Comparison of ENCODE assay signal across 8 cellular contexts in the genomic region with DNA sequence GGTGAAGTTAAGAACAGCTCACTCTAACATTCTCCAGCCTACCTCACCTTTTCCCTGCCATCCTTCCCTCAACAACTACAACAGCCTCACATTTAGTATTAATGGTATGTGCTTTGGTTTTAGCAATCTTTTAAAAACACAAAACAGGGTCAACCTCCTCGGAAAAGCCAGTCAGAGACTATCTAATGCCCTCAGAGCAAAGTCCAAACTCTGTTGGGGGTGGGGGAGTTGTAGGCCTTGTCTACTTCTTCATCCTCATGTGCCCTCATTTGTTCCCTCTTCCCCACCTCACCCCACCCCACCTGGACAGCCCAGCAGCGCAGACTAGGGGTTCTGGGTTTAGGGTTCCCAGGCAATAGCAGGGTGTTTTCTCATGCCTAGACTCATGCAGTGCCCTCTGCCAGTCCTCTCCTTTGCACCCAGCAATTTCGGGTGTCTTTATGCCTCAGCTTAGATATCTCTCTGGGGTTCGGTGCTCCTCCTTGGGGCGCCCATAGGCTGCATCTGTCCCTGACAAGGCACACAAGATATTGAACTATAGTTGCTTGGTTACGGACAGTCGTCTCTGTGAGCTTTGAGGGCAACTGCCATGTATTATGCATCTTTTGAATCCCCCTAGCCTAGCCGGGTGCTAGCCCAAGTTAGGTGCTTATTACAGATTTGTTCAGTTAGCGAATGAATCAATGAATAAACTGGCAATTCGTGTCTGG. TPM values are rescaled to one million over a fixed set of nuclear protein-coding genes. Genes with fewer than 3 reads are reported as not detected.
DNase-seq lines count a peak whose midpoint lies in the region; ATAC-seq and TF ChIP-seq lines count a peak whose summit lies in the region.

No MANE protein-coding gene starts in this region.

- intact Hi-C loops in Calu3 (cut with micrococcal nuclease; ENCODE audit: unreplicated experiment) (no loop called here), Panc1 (cut with micrococcal nuclease; ENCODE audit: unreplicated experiment) (no loop called here)

- POLR2A ChIA-PET in Panc1 (lab: Charles Lee), result interaction anchor here (0.5 kb wide), 1 partner anchor 352 kb away, joined by 4 read pairs; no protein-coding TSS in a partner anchor

- CTCF ChIA-PET in Calu3 (lab: Charles Lee) (no interaction called here), Panc1 (lab: Charles Lee) (no interaction called here)

- H3K79me2 ChIP-seq in parathyroid adenoma, result peaks cover 8% of the 10 kb centered on the region

- H3K27me3 Mint-ChIP-seq in Calu3 (ENCODE audit: unreplicated experiment), result peaks cover 31% of the 10 kb centered on the region

- H3K4me1 Mint-ChIP-seq in Calu3 (ENCODE audit: low read depth, unreplicated experiment), result peaks cover 24% of the 10 kb centered on the region

- no peak for ATAC-seq in Panc1
- ATAC-seq in left lobe of liver, result no peak

- H3K4me1 ChIP-seq in Panc1 (ENCODE audit: control insufficient read depth, insufficient read depth, low read length) (no peaks in the 10 kb centered on the region; the same call in 1 of the 2 replicates), parathyroid adenoma (peaks cover 7% of the 10 kb centered on the region)

- H3K9ac ChIP-seq in parathyroid adenoma, result peak overlapping the region; percentile 19

- peak overlapping the region; percentile 81 for H3K4me3 Mint-ChIP-seq in Calu3 (ENCODE audit: low read depth, unreplicated experiment)

- BruUV-seq in Calu3 (replicated peaks; lab: Mats Ljungman, UMichigan) (no TSS peak), Panc1 (replicated peaks; lab: Mats Ljungman, UMichigan) (no TSS peak)

- no peak for DNase-seq in Calu3
- DNase-seq in Panc1 (ENCODE audit: low read depth, low spot score), result no peak
- no peak for DNase-seq in epithelial cell of proximal tubule (ENCODE audit: low read depth)
- no peak for DNase-seq in left lobe of liver (ENCODE audit: low spot score)
- DNase-seq in AML-193 (lab: John Stamatoyannopoulos, UW), result no peak
- DNase-seq in DMS 273 (lab: John Stamatoyannopoulos, UW; ENCODE audit: unreplicated experiment), result no peak
- no peak for DNase-seq in HuH-7.5 (ENCODE audit: low spot score)

- peaks cover 6% of the 10 kb centered on the region; the same call in 1 of the 2 replicates for H3K36me3 ChIP-seq in Panc1 (ENCODE audit: control insufficient read depth, insufficient read depth, low read length)
- H3K36me3 ChIP-seq in parathyroid adenoma (ENCODE audit: control insufficient read depth, insufficient read depth, low read length), result no peaks in the 10 kb centered on the region

- H3K27ac ChIP-seq in Panc1 (ENCODE audit: low read length) (peak overlapping the region; percentile 82), parathyroid adenoma (peak overlapping the region; percentile 19)

- TF ChIP-seq CTCF in Calu3 (IDR thresholded peaks at IDR 0.05; ENCODE audit: unreplicated experiment) (no peak), Panc1 (IDR thresholded peaks at IDR 0.05) (no peak), epithelial cell of proximal tubule (conservative IDR thresholded peaks at IDR 0.05; ENCODE audit: low read depth, low read length) (no peak), parathyroid adenoma (IDR thresholded peaks at IDR 0.05) (no peak)

- peak overlapping the region; percentile 76 for H3K27ac Mint-ChIP-seq in Calu3 (ENCODE audit: unreplicated experiment)

- no peaks in the 10 kb centered on the region for H3K27me3 ChIP-seq in Panc1 (ENCODE audit: control insufficient read depth, insufficient read depth, low read length)
- no peaks in the 10 kb centered on the region for H3K27me3 ChIP-seq in parathyroid adenoma (ENCODE audit: control insufficient read depth, insufficient read depth, low read length)

- peak overlapping the region; percentile 70 for H3K4me2 ChIP-seq in parathyroid adenoma (ENCODE audit: low read length)

- H3K9me3 ChIP-seq in Panc1 (ENCODE audit: control insufficient read depth, insufficient read depth, low read depth, low read length), result no peaks in the 10 kb centered on the region
- no peaks in the 10 kb centered on the region for H3K9me3 ChIP-seq in parathyroid adenoma (ENCODE audit: control insufficient read depth, low read length)

- in situ Hi-C loops in Panc1 (cut with HindIII; ENCODE audit: low pct_unique_long_range_greater_than_20kb, low sequenced_read_pairs), result no loop called here

- H3K4me3 ChIP-seq in Panc1 (ENCODE audit: low read depth in 2 of 2, low read length in 2 of 2) (peak overlapping the region; percentile 96 to 98), epithelial cell of proximal tubule (ENCODE audit: low read depth, low read length) (peak overlapping the region; percentile 80), parathyroid adenoma (ENCODE audit: low read depth, low read length) (peak overlapping the region; percentile 82)

- H2AFZ ChIP-seq in parathyroid adenoma, result peak overlapping the region; percentile 98

- H3K9me3 Mint-ChIP-seq in Calu3 (ENCODE audit: low read depth, unreplicated experiment), result no peaks in the 10 kb centered on the region

- peaks cover 42% of the 10 kb centered on the region for H3K36me3 Mint-ChIP-seq in Calu3 (ENCODE audit: insufficient read depth, unreplicated experiment)

RNA-seq across cellular contexts. Expression of a gene that starts 0.8 kb away (rescaled TPM):
- total RNA-seq in Calu3 (2022) (96.1 and 106 TPM in 2 replicates), Panc1 (2021; ENCODE audit: unreplicated experiment) (92.8 TPM), epithelial cell of proximal tubule (44.3 and 79.9 TPM in 2 replicates), left lobe of liver (9.9 TPM)
- 45.0 TPM for polyA plus RNA-seq in Panc1 (2012; ENCODE audit: insufficient read length)

RNA-seq across cellular contexts. Expression of a gene that starts 54.0 kb away (rescaled TPM):
- total RNA-seq in Calu3 (2022) (0.71 and 0.93 TPM in 2 replicates), Panc1 (2021; ENCODE audit: unreplicated experiment) (18.6 TPM), epithelial cell of proximal tubule (2.3 and 5.7 TPM in 2 replicates), left lobe of liver (0.43 TPM)
- polyA plus RNA-seq in Panc1 (2012; ENCODE audit: insufficient read length), result 16.4 TPM

RNA-seq across cellular contexts. Expression of a gene that starts 56.0 kb away (rescaled TPM):
- 773 and 1,091 TPM in 2 replicates for total RNA-seq in Calu3 (2022)
- total RNA-seq in Panc1 (2021; ENCODE audit: unreplicated experiment), result 12.7 TPM
- polyA plus RNA-seq in Panc1 (2012; ENCODE audit: insufficient read length), result 6.5 TPM
- 31.2 and 54.4 TPM in 2 replicates for total RNA-seq in epithelial cell of proximal tubule
- 89.1 TPM for total RNA-seq in left lobe of liver
